In the genomic region with DNA sequence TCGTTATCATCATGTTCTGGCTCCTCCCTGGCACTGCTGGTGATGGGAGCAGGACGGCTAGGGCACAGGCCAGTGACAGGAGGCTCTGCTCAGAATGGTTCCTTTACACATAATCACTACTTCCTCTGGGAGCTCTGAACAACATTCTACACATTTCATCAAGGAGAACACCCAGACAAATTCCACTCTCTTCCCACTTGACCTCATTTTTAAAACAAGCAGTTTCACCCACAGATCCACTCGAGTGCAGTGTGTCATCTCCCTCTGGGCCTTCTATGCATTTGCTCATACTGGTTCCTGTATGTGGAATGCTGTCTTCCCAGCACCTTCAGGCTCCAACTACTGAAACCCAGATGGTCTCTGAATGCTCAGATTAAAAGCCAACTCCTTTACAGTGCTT, we compare ENCODE assay signal across 12 cellular contexts.
DNase-seq lines count a peak whose midpoint lies in the region; TF ChIP-seq lines count a peak whose summit lies in the region.
"Had no signal": no experiment of that assay in that cellular context is flagged by ENCODE, and none has a peak within 500 bp of the region (broad histone marks: within the 10 kb centered on the region; RNA-seq: fewer than 3 reads in every experiment).

No MANE protein-coding gene starts in this region.

- H3K4me3 ChIP-seq in CD8-positive, alpha-beta memory T cell (ENCODE audit: low read length), result no peak overlapping the region
- H3K4me3 ChIP-seq: esophagus squamous epithelium had no signal

- H3K36me3 Mint-ChIP-seq in CD8-positive, alpha-beta memory T cell, result peaks cover 14 to 91% (median 44%) of the 10 kb centered on the region in 3 donors
- H3K36me3 Mint-ChIP-seq in IgD-negative memory B cell (peaks cover 38% of the 10 kb centered on the region), endothelial cell (ENCODE audit: low read depth, unreplicated experiment) (peaks cover 50% of the 10 kb centered on the region), osteocyte (ENCODE audit: unreplicated experiment) (peaks cover 42% of the 10 kb centered on the region)

- peak overlapping the region in 5 of 8 donors; percentile 0 to 54 (median 31) for H3K27ac Mint-ChIP-seq in CD8-positive, alpha-beta memory T cell
- peak overlapping the region in 2 of 3 donors; percentile 68 to 86 for H3K27ac Mint-ChIP-seq in IgD-negative memory B cell
- H3K27ac Mint-ChIP-seq in endothelial cell (ENCODE audit: unreplicated experiment), result peak overlapping the region; percentile 17
- peak overlapping the region; percentile 85 for H3K27ac Mint-ChIP-seq in osteocyte (ENCODE audit: unreplicated experiment)

- peaks cover 0 to 6% (median 6%) of the 10 kb centered on the region in 3 donors for H3K4me1 Mint-ChIP-seq in CD8-positive, alpha-beta memory T cell
- H3K4me1 Mint-ChIP-seq in IgD-negative memory B cell (peaks cover 21 to 52% (median 27%) of the 10 kb centered on the region in 3 donors), endothelial cell (ENCODE audit: unreplicated experiment) (peaks cover 27% of the 10 kb centered on the region), osteocyte (ENCODE audit: unreplicated experiment) (peaks cover 19% of the 10 kb centered on the region)

- POLR2A ChIA-PET in CD8-positive, alpha-beta memory T cell (lab: Charles Lee), result no interaction called here

- H3K4me3 Mint-ChIP-seq in CD8-positive, alpha-beta memory T cell, result peak overlapping the region in 1 of 7 donors; percentile 81
- H3K4me3 Mint-ChIP-seq in IgD-negative memory B cell (peak overlapping the region in 1 of 4 donors; percentile 56), endothelial cell (ENCODE audit: unreplicated experiment) (no peak overlapping the region), osteocyte (ENCODE audit: unreplicated experiment) (no peak overlapping the region)
- H3K4me3 Mint-ChIP-seq: activated CD4-positive, alpha-beta T cell treated with anti-CD3 and anti-CD28 coated beads for 36 hours had no signal

- H3K27ac ChIP-seq in CD8-positive, alpha-beta memory T cell (ENCODE audit: low read depth, low read length), result no peak overlapping the region
- H3K27ac ChIP-seq: esophagus squamous epithelium had no signal

- TF ChIP-seq CTCF in endothelial cell (IDR thresholded peaks at IDR 0.05; ENCODE audit: unreplicated experiment) (no peak), osteocyte (IDR thresholded peaks at IDR 0.05) (no peak)

- H3K9me3 Mint-ChIP-seq in CD8-positive, alpha-beta memory T cell, result no peaks in the 10 kb centered on the region
- H3K9me3 Mint-ChIP-seq in IgD-negative memory B cell (peaks cover 2 to 3% (median 2%) of the 10 kb centered on the region in 3 donors), endothelial cell (ENCODE audit: unreplicated experiment) (no peaks in the 10 kb centered on the region), osteocyte (ENCODE audit: unreplicated experiment) (no peaks in the 10 kb centered on the region)

- no peaks in the 10 kb centered on the region for H3K9me3 ChIP-seq in CD8-positive, alpha-beta memory T cell (ENCODE audit: low read length)
- H3K9me3 ChIP-seq: esophagus squamous epithelium had no signal

- CTCF ChIA-PET in CD8-positive, alpha-beta memory T cell (lab: Charles Lee), result no interaction called here

- no peaks in the 10 kb centered on the region for H3K27me3 ChIP-seq in CD8-positive, alpha-beta memory T cell (ENCODE audit: insufficient read depth, low read length, poor library complexity, severe bottlenecking)
- H3K27me3 ChIP-seq: esophagus squamous epithelium had no signal

- no peak for DNase-seq in CD8-positive, alpha-beta memory T cell
- DNase-seq in endothelial cell (ENCODE audit: low spot score) (no peak), osteocyte (ENCODE audit: extremely low spot score, unreplicated experiment) (no peak), HCEC 1CT (no peak), amygdala (lab: John Stamatoyannopoulos, UW) (no peak), GF-D8 (lab: John Stamatoyannopoulos, UW) (no peak)
- DNase-seq: activated CD4-positive, alpha-beta T cell treated with anti-CD3 and anti-CD28 coated beads for 36 hours; activated effector memory CD4-positive, alpha-beta T cell treated with Interleukin-2 at 50 U/mL for 16 hours; central memory CD4-positive, alpha-beta T cell; esophagus squamous epithelium; substantia nigra had no signal

- H3K27me3 Mint-ChIP-seq in CD8-positive, alpha-beta memory T cell, result no peaks in the 10 kb centered on the region
- H3K27me3 Mint-ChIP-seq in IgD-negative memory B cell (no peaks in the 10 kb centered on the region), endothelial cell (ENCODE audit: unreplicated experiment) (peaks cover 2% of the 10 kb centered on the region), osteocyte (ENCODE audit: unreplicated experiment) (no peaks in the 10 kb centered on the region)
- H3K27me3 Mint-ChIP-seq: activated CD4-positive, alpha-beta T cell treated with anti-CD3 and anti-CD28 coated beads for 36 hours had no signal

- peaks cover 71% of the 10 kb centered on the region for H3K36me3 ChIP-seq in CD8-positive, alpha-beta memory T cell (ENCODE audit: insufficient read depth, low read length)

- H3K4me1 ChIP-seq in CD8-positive, alpha-beta memory T cell (ENCODE audit: insufficient read depth, low read length), result no peaks in the 10 kb centered on the region
- H3K4me1 ChIP-seq: esophagus squamous epithelium had no signal

Comparison
In these comparisons a context has a peak if more than half of its experiments do, and no peak if none do; other contexts are left out.
1. H3K27ac Mint-ChIP-seq: peak in every context shown above with its lines; median percentile 85 in osteocyte; 77 in IgD-negative memory B cell; 31 in CD8-positive, alpha-beta memory T cell; 17 in endothelial cell.